ENCODE assay signal across 15 cellular contexts in genomic region chr14:105416671-105417070, GRCh38. TPM values are rescaled to one million over a fixed set of nuclear protein-coding genes. Genes with fewer than 3 reads are reported as not detected.
DNase-seq lines count a peak whose midpoint lies in the region; ATAC-seq and TF ChIP-seq lines count a peak whose summit lies in the region.
"Had no signal": no experiment of that assay in that cellular context is flagged by ENCODE, and none has a peak within 500 bp of the region (broad histone marks: within the 10 kb centered on the region; RNA-seq: fewer than 3 reads in every experiment).

No MANE protein-coding gene starts in this region.

- H4K20me1 ChIP-seq in neural progenitor cell (ENCODE audit: low read depth): peaks cover 13% of the 10 kb centered on the region

- no peak for ATAC-seq in HG03378 (IDR thresholded peaks at IDR 0.05; ENCODE audit: unreplicated experiment)
- ATAC-seq: GM23338, PC-3 had no signal

- no peaks in the 10 kb centered on the region for H3K9me3 ChIP-seq in Caco-2
- no peaks in the 10 kb centered on the region for H3K9me3 ChIP-seq in neural progenitor cell (ENCODE audit: low read depth)

- peaks cover 12% of the 10 kb centered on the region for H3K27me3 Mint-ChIP-seq in T-helper 1 cell treated with Interleukin-12 subunit alpha and Interleukin-12 subunit beta and Interleukin-4 antibody, amounts not matched to agents 30 μg/mL and 1 μg/mL, for 36 hours (ENCODE audit: low read depth)
- H3K27me3 Mint-ChIP-seq in Caco-2 (ENCODE audit: insufficient read depth, unreplicated experiment): no peaks in the 10 kb centered on the region
- peaks cover 20% of the 10 kb centered on the region for H3K27me3 Mint-ChIP-seq in endothelial cell (ENCODE audit: unreplicated experiment)
- H3K27me3 Mint-ChIP-seq in neural progenitor cell (ENCODE audit: insufficient read depth, low read depth): peaks cover 15% of the 10 kb centered on the region

- POLR2A ChIA-PET in Caco-2 (lab: Charles Lee): no interaction called here

- no peaks in the 10 kb centered on the region for H3K36me3 Mint-ChIP-seq in T-helper 1 cell treated with Interleukin-12 subunit alpha and Interleukin-12 subunit beta and Interleukin-4 antibody, amounts not matched to agents 30 μg/mL and 1 μg/mL, for 36 hours (ENCODE audit: low read depth)
- H3K36me3 Mint-ChIP-seq in Caco-2 (ENCODE audit: insufficient read depth, unreplicated experiment) (peaks cover 12% of the 10 kb centered on the region), endothelial cell (ENCODE audit: low read depth, unreplicated experiment) (no peaks in the 10 kb centered on the region), neural progenitor cell (peaks cover 1% of the 10 kb centered on the region)

- peaks cover 26% of the 10 kb centered on the region for H3K79me2 ChIP-seq in neural progenitor cell (ENCODE audit: low read depth)

- H3K4me1 Mint-ChIP-seq in T-helper 1 cell treated with Interleukin-12 subunit alpha and Interleukin-12 subunit beta and Interleukin-4 antibody, amounts not matched to agents 30 μg/mL and 1 μg/mL, for 36 hours (ENCODE audit: low read depth): peaks cover 13% of the 10 kb centered on the region
- H3K4me1 Mint-ChIP-seq in Caco-2 (ENCODE audit: low read depth, unreplicated experiment) (peaks cover 10% of the 10 kb centered on the region), endothelial cell (ENCODE audit: unreplicated experiment) (peaks cover 11% of the 10 kb centered on the region), neural progenitor cell (peaks cover 22% of the 10 kb centered on the region)

- H3K36me3 ChIP-seq in Caco-2 (ENCODE audit: control insufficient read depth, insufficient read depth, low read length): no peaks in the 10 kb centered on the region; the same call in 1 of the 2 replicates
- no peaks in the 10 kb centered on the region for H3K36me3 ChIP-seq in neural progenitor cell

- H3F3A ChIP-seq in neural progenitor cell (ENCODE audit: low read depth): peaks cover 10% of the 10 kb centered on the region

- no peak overlapping the region for H2AFZ ChIP-seq in neural progenitor cell (replicated peaks)
- H2AFZ ChIP-seq: GM23338 had no signal

- intact Hi-C loops in Caco-2 (cut with micrococcal nuclease; ENCODE audit: unreplicated experiment): no loop called here

- H3K9ac ChIP-seq in neural progenitor cell: no peak overlapping the region

- H3K9me3 Mint-ChIP-seq in T-helper 1 cell treated with Interleukin-12 subunit alpha and Interleukin-12 subunit beta and Interleukin-4 antibody, amounts not matched to agents 30 μg/mL and 1 μg/mL, for 36 hours: no peaks in the 10 kb centered on the region
- H3K9me3 Mint-ChIP-seq in Caco-2 (ENCODE audit: unreplicated experiment) (no peaks in the 10 kb centered on the region), endothelial cell (ENCODE audit: unreplicated experiment) (no peaks in the 10 kb centered on the region), neural progenitor cell (no peaks in the 10 kb centered on the region)

- CTCF ChIA-PET in Caco-2 (lab: Charles Lee): no interaction called here

- no peak overlapping the region for H3K4me2 ChIP-seq in neural progenitor cell
- H3K4me2 ChIP-seq: GM23338 had no signal

- TF ChIP-seq CTCF in Caco-2 (IDR thresholded peaks at IDR 0.05; ENCODE audit: insufficient read depth in 1 of 2, low read depth in 1 of 2, low read length in 1 of 2, severe bottlenecking in 1 of 2, unreplicated experiment in 1 of 2): no peak
- TF ChIP-seq CTCF in endothelial cell (IDR thresholded peaks at IDR 0.05; ENCODE audit: unreplicated experiment): no peak
- no peak for TF ChIP-seq CTCF in neural progenitor cell (IDR thresholded peaks at IDR 0.05)

- peaks cover 27% of the 10 kb centered on the region for H3K4me1 ChIP-seq in Caco-2
- H3K4me1 ChIP-seq in neural progenitor cell: peaks cover 26% of the 10 kb centered on the region

- H3K4me3 ChIP-seq in Caco-2 (ENCODE audit: low read depth, low read length) (no peak overlapping the region), neural progenitor cell (no peak overlapping the region)
- H3K4me3 ChIP-seq: GM23338 had no signal

- H3K27ac ChIP-seq in neural progenitor cell: no peak overlapping the region

- H3K4me3 Mint-ChIP-seq in T-helper 1 cell treated with Interleukin-12 subunit alpha and Interleukin-12 subunit beta and Interleukin-4 antibody, amounts not matched to agents 30 μg/mL and 1 μg/mL, for 36 hours: no peak overlapping the region
- H3K4me3 Mint-ChIP-seq in Caco-2 (ENCODE audit: unreplicated experiment): no peak overlapping the region
- H3K4me3 Mint-ChIP-seq in endothelial cell (ENCODE audit: unreplicated experiment): peak overlapping the region; percentile 71
- H3K4me3 Mint-ChIP-seq in neural progenitor cell: peak overlapping the region; percentile 65
- H3K4me3 Mint-ChIP-seq: GM23338 had no signal

- peak overlapping the region; percentile 49 for H3K27ac Mint-ChIP-seq in T-helper 1 cell treated with Interleukin-12 subunit alpha and Interleukin-12 subunit beta and Interleukin-4 antibody, amounts not matched to agents 30 μg/mL and 1 μg/mL, for 36 hours
- H3K27ac Mint-ChIP-seq in Caco-2 (ENCODE audit: unreplicated experiment): no peak overlapping the region
- H3K27ac Mint-ChIP-seq in endothelial cell (ENCODE audit: unreplicated experiment): no peak overlapping the region
- no peak overlapping the region for H3K27ac Mint-ChIP-seq in neural progenitor cell
- H3K27ac Mint-ChIP-seq: GM23338 had no signal

- DNase-seq in T-helper 1 cell (no peak), Caco-2 (no peak), endothelial cell (ENCODE audit: low spot score) (no peak), neural progenitor cell (ENCODE audit: low spot score) (no peak), GM03348 (ENCODE audit: low spot score) (no peak)
- DNase-seq in effector CD4-positive, alpha-beta T cell: no peak
- DNase-seq: 8988T, C1 segment of cervical spinal cord, DMS79 treated with DMSO at 0.1 percent for 48 hours, NCI-H2107, NCI-H446, PC-3 had no signal

- H3K27me3 ChIP-seq in Caco-2 (replicated peaks; ENCODE audit: control insufficient read depth, insufficient read depth, low read length) (no peaks in the 10 kb centered on the region), neural progenitor cell (peaks cover 42% of the 10 kb centered on the region)

- BruUV-seq in Caco-2 (replicated peaks; lab: Mats Ljungman, UMichigan): TSS peak; percentile 29

RNA-seq across cellular contexts. Expression of gene MTA1, which starts 3.0 kb away (rescaled TPM):
- 158 and 167 TPM in 2 replicates for total RNA-seq in Caco-2 (2022)
- 150 TPM for total RNA-seq in endothelial cell (ENCODE audit: unreplicated experiment)
- 59.8 and 117 TPM in 2 replicates for total RNA-seq in neural progenitor cell (ENCODE audit: low replicate concordance)

RNA-seq across cellular contexts. Expression of gene TEX22, which starts 18.3 kb away (rescaled TPM):
- 0.86 and 0.91 TPM in 2 replicates for total RNA-seq in Caco-2 (2022)
- total RNA-seq in endothelial cell (ENCODE audit: unreplicated experiment): 1.1 TPM
- total RNA-seq in neural progenitor cell (ENCODE audit: low replicate concordance): 0.84 TPM in 1 of 2 replicates, not detected in the other

RNA-seq across cellular contexts. Expression of gene CRIP2, which starts 58.0 kb away (rescaled TPM):
- total RNA-seq in Caco-2 (2022): 0.88 and 1.5 TPM in 2 replicates
- 67.4 TPM for total RNA-seq in endothelial cell (ENCODE audit: unreplicated experiment)
- total RNA-seq in neural progenitor cell (ENCODE audit: low replicate concordance): 0.30 and 3.5 TPM in 2 replicates

Comparison
In these comparisons a context has a peak if more than half of its experiments do, and no peak if none do; other contexts are left out.
1. H3K4me3 Mint-ChIP-seq: peak in endothelial cell (single experiment) and neural progenitor cell (single experiment); none in T-helper 1 cell treated with Interleukin-12 subunit alpha and Interleukin-12 subunit beta and Interleukin-4 antibody, amounts not matched to agents 30 μg/mL and 1 μg/mL, for 36 hours (single experiment) and Caco-2 (single experiment).
2. RNA of gene CRIP2, which starts 58.0 kb away (total RNA-seq): 67.4 TPM in endothelial cell (single experiment); 0.88 to 1.5 TPM in Caco-2 and 0.30 to 3.5 TPM in neural progenitor cell; every median in the first group is over 10 times any median in the second.